In the genomic region with DNA sequence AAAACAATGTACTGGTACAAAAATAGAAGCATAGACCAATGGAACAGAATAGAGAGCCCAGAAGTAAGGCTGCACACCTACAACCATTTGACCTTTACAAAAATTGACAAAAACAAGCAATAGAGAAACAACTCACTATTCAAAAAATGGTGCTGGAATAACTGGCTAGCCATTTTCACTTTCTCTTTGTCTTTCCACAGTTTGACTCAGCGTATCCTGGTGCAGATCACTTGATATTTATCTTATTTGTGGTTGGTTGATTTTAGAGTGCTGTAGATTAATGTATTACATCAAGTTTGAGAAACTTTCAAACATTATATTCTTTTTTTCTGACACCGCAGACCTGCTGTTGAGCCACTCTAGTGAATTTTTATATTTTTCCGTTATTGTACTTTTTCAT, we compare ENCODE assay signal across 21 cellular contexts.
DNase-seq lines count a peak whose midpoint lies in the region; ATAC-seq and TF ChIP-seq lines count a peak whose summit lies in the region.
"Had no signal": no experiment of that assay in that cellular context is flagged by ENCODE, and none has a peak within 500 bp of the region (broad histone marks: within the 10 kb centered on the region; RNA-seq: fewer than 3 reads in every experiment).

No MANE protein-coding gene starts in this region.

- H3K18ac ChIP-seq in trophoblast cell (ENCODE audit: low read length), result no peak overlapping the region

- H4K91ac ChIP-seq in trophoblast cell (ENCODE audit: low read depth, low read length), result no peak overlapping the region

- H4K8ac ChIP-seq in trophoblast cell (ENCODE audit: low read depth, low read length), result no peak overlapping the region

- H3K4me1 ChIP-seq in SK-N-SH (ENCODE audit: control insufficient read depth in 1 of 2, insufficient read depth in 2 of 2, low read depth in 1 of 2, low read length in 1 of 2), result no peaks in the 10 kb centered on the region
- no peaks in the 10 kb centered on the region for H3K4me1 ChIP-seq in heart right ventricle
- H3K4me1 ChIP-seq in trophoblast cell (ENCODE audit: control insufficient read depth in 1 of 2, insufficient read depth in 2 of 2, low read length in 2 of 2), result no peaks in the 10 kb centered on the region

- H3F3A ChIP-seq in SK-N-SH (replicated peaks; ENCODE audit: insufficient read depth), result no peaks in the 10 kb centered on the region

- no peaks in the 10 kb centered on the region for H3K36me3 Mint-ChIP-seq in activated CD8-positive, alpha-beta T cell treated with anti-CD3 and anti-CD28 coated beads, Interleukin-2, amount 10 ng/mL, durations not matched to agents 7 days and 5 days (ENCODE audit: low read depth)
- H3K36me3 Mint-ChIP-seq: IgD-negative memory B cell, T-cell had no signal

- no peaks in the 10 kb centered on the region for H3K9me2 ChIP-seq in SK-N-SH

- no peak overlapping the region for H3K4ac ChIP-seq in trophoblast cell (ENCODE audit: low read depth, low read length)

- H3K79me1 ChIP-seq in trophoblast cell (ENCODE audit: low read length), result no peaks in the 10 kb centered on the region

- no peak overlapping the region for H4K12ac ChIP-seq in trophoblast cell (ENCODE audit: low read depth, low read length)

- no peak overlapping the region for H3K4me2 ChIP-seq in SK-N-SH
- H3K4me2 ChIP-seq in trophoblast cell (ENCODE audit: low read length), result no peak overlapping the region

- H3K9me3 ChIP-seq in SK-N-SH, result no peaks in the 10 kb centered on the region
- peaks cover 0 to 26% (median 0%) of the 10 kb centered on the region in 11 donors for H3K9me3 ChIP-seq in heart right ventricle
- H3K9me3 ChIP-seq in trophoblast cell (ENCODE audit: insufficient read depth, low read depth, low read length), result no peaks in the 10 kb centered on the region

- H3K4me1 Mint-ChIP-seq in activated CD8-positive, alpha-beta T cell treated with anti-CD3 and anti-CD28 coated beads, Interleukin-2, amount 10 ng/mL, durations not matched to agents 7 days and 5 days (ENCODE audit: low read depth), result no peaks in the 10 kb centered on the region
- H3K4me1 Mint-ChIP-seq: IgD-negative memory B cell, T-cell had no signal

- POLR2A ChIA-PET in SK-N-SH (lab: Yijun Ruan, JAX), result no interaction called here
- POLR2A ChIA-PET in activated CD8-positive, alpha-beta T cell treated with anti-CD3 and anti-CD28 coated beads, Interleukin-2, amount 10 ng/mL, durations not matched to agents 7 days and 5 days (lab: Charles Lee), result no interaction called here

- H3K27ac ChIP-seq in SK-N-SH (ENCODE audit: low read depth in 2 of 2, low read length in 1 of 2), result no peak overlapping the region
- no peak overlapping the region for H3K27ac ChIP-seq in heart right ventricle
- H3K27ac ChIP-seq in trophoblast cell (ENCODE audit: low read depth, low read length), result no peak overlapping the region
- H3K27ac ChIP-seq: 22Rv1 had no signal

- no peak overlapping the region for H2AK5ac ChIP-seq in trophoblast cell (ENCODE audit: low read length)

- TF ChIP-seq EP300 in SK-N-SH (IDR thresholded peaks at IDR 0.05; ENCODE audit: borderline replicate concordance in 1 of 2, low read depth in 1 of 2, low read length in 1 of 2), result no peak

- no peak overlapping the region for H2BK12ac ChIP-seq in trophoblast cell (ENCODE audit: low read length)

- no peak overlapping the region for H3K27ac Mint-ChIP-seq in activated CD8-positive, alpha-beta T cell treated with anti-CD3 and anti-CD28 coated beads, Interleukin-2, amount 10 ng/mL, durations not matched to agents 7 days and 5 days
- H3K27ac Mint-ChIP-seq: IgD-negative memory B cell, T-cell had no signal

- H3K79me2 ChIP-seq in SK-N-SH (ENCODE audit: insufficient read depth), result no peaks in the 10 kb centered on the region
- no peaks in the 10 kb centered on the region for H3K79me2 ChIP-seq in trophoblast cell (ENCODE audit: control insufficient read depth, insufficient read depth, low read length, poor library complexity)

- H2AFZ ChIP-seq in SK-N-SH (ENCODE audit: low read depth) (peak overlapping the region; percentile 3; the same call in 1 of the 2 replicates), trophoblast cell (ENCODE audit: insufficient read depth, low read length, poor library complexity) (no peak overlapping the region)

- no peak overlapping the region for H3K9ac ChIP-seq in SK-N-SH
- H3K9ac ChIP-seq in trophoblast cell (ENCODE audit: low read length), result no peak overlapping the region

- no peak overlapping the region for H3K14ac ChIP-seq in trophoblast cell (ENCODE audit: low read length)

- peaks cover 10% of the 10 kb centered on the region for H3K9me3 Mint-ChIP-seq in activated CD8-positive, alpha-beta T cell treated with anti-CD3 and anti-CD28 coated beads, Interleukin-2, amount 10 ng/mL, durations not matched to agents 7 days and 5 days (ENCODE audit: insufficient read depth)

- TF ChIP-seq RAD21 in SK-N-SH (IDR thresholded peaks at IDR 0.05; ENCODE audit: low read length), result no peak

- DNase-seq in SK-N-SH (no peak), HCEC 1CT (peak; percentile 35), RPMI7951 (ENCODE audit: low read depth) (peak; percentile 21), sciatic nerve (ENCODE audit: low spot score) (no peak), heart right ventricle (no peak), trophoblast cell (no peak)
- DNase-seq in activated CD8-positive, alpha-beta T cell treated with anti-CD3 and anti-CD28 coated beads, Interleukin-2, amount 10 ng/mL, durations not matched to agents 7 days and 5 days, result no peak
- DNase-seq: C1 segment of cervical spinal cord, DMS 273 treated with DMSO at 0.1 percent for 48 hours, H7, Kasumi-1, MV-4-11, NCI-H1417 treated with DMSO at 0.1 percent for 48 hours, NCI-H2029, NCI-H2171, NCI-H446, NCI-H748 treated with DMSO at 0.1 percent for 48 hours, T-cell had no signal

- H3K4me3 ChIP-seq in SK-N-SH (ENCODE audit: low read depth in 2 of 2, low read length in 1 of 2) (no peak overlapping the region), heart right ventricle (no peak overlapping the region), trophoblast cell (ENCODE audit: low read depth, low read length) (no peak overlapping the region)

- H3K36me3 ChIP-seq in SK-N-SH (replicated peaks in 1 of 2; ENCODE audit: control insufficient read depth in 1 of 2, insufficient read depth in 2 of 2, low read length in 1 of 2) (no peaks in the 10 kb centered on the region), heart right ventricle (no peaks in the 10 kb centered on the region), trophoblast cell (ENCODE audit: control insufficient read depth in 1 of 2, insufficient read depth in 2 of 2, low read length in 2 of 2) (no peaks in the 10 kb centered on the region)

- H2BK5ac ChIP-seq in trophoblast cell (ENCODE audit: low read depth, low read length, poor library complexity), result no peak overlapping the region

- H3K4me3 Mint-ChIP-seq in activated CD8-positive, alpha-beta T cell treated with anti-CD3 and anti-CD28 coated beads, Interleukin-2, amount 10 ng/mL, durations not matched to agents 7 days and 5 days, result no peak overlapping the region
- H3K4me3 Mint-ChIP-seq: IgD-negative memory B cell, T-cell had no signal

- TF ChIP-seq CTCF in SK-N-SH (IDR thresholded peaks at IDR 0.05), result no peak
- no peak for TF ChIP-seq CTCF in heart right ventricle (IDR thresholded peaks at IDR 0.05)

- H3K23ac ChIP-seq in trophoblast cell (ENCODE audit: low read length), result no peak overlapping the region

- CTCF ChIA-PET in SK-N-SH (lab: Yijun Ruan, JAX), result no interaction called here
- CTCF ChIA-PET in activated CD8-positive, alpha-beta T cell treated with anti-CD3 and anti-CD28 coated beads, Interleukin-2, amount 10 ng/mL, durations not matched to agents 7 days and 5 days (lab: Charles Lee), result no interaction called here

- no peaks in the 10 kb centered on the region for H4K20me1 ChIP-seq in SK-N-SH (ENCODE audit: insufficient read depth)

- no peak overlapping the region for H2BK120ac ChIP-seq in trophoblast cell (ENCODE audit: insufficient read depth, low read length, poor library complexity)

- WGBS in SK-N-SH (ENCODE audit: low lambda C conversion rate), result 88% methylated on average over 3 of the region's 3 CpGs
- WGBS in heart right ventricle, 2 donors, result 93 to 94% methylated on average over 3 of the region's 3 CpGs
- no CpG with 5 or more reads among the region's 3 CpGs for WGBS in trophoblast cell (ENCODE audit: extremely low coverage, insufficient coverage, insufficient read length)

- no peaks in the 10 kb centered on the region for H3K27me3 Mint-ChIP-seq in activated CD8-positive, alpha-beta T cell treated with anti-CD3 and anti-CD28 coated beads, Interleukin-2, amount 10 ng/mL, durations not matched to agents 7 days and 5 days (ENCODE audit: low read depth)
- H3K27me3 Mint-ChIP-seq: IgD-negative memory B cell, T-cell had no signal

- intact Hi-C loops in sciatic nerve (cut with DNase I), result no loop called here
- intact Hi-C loops in heart right ventricle (cut with DNase I), result no loop called here

- ATAC-seq in SK-N-SH treated with all-trans-retinoic acid at 6 μM for 48 hours (no peak), sciatic nerve (peak; percentile 61), heart right ventricle (no peak)
- ATAC-seq in activated CD8-positive, alpha-beta T cell treated with anti-CD3 and anti-CD28 coated beads, Interleukin-2, amount 10 ng/mL, durations not matched to agents 7 days and 5 days, result no peak
- ATAC-seq: T-cell had no signal

- H3K27me3 ChIP-seq in SK-N-SH (ENCODE audit: insufficient read depth) (no peaks in the 10 kb centered on the region), heart right ventricle (no peaks in the 10 kb centered on the region), trophoblast cell (ENCODE audit: insufficient read depth, low read length) (no peaks in the 10 kb centered on the region)

TF ChIP-seq in SK-N-SH, 30 proteins besides CTCF, POLR2A, EP300 and RAD21 (continues in another document):
- TF ChIP-seq RFX5 (IDR thresholded peaks at IDR 0.05; ENCODE audit: low read length) (no peak), FOXM1 (IDR thresholded peaks at IDR 0.05; ENCODE audit: low read depth) (no peak), POLR2AphosphoS5 (IDR thresholded peaks at IDR 0.05; ENCODE audit: low read depth, low read length) (no peak), FOSL2 (IDR thresholded peaks at IDR 0.05; ENCODE audit: borderline replicate concordance, low read depth) (no peak), MXI1 (IDR thresholded peaks at IDR 0.05; ENCODE audit: low read depth, low read length) (no peak), JUND (IDR thresholded peaks at IDR 0.05) (no peak), GATA2 (CRISPR knock-in tag; IDR thresholded peaks at IDR 0.05) (no peak), TEAD4 (IDR thresholded peaks at IDR 0.05; ENCODE audit: borderline replicate concordance, insufficient read depth) (no peak)

TF ChIP-seq in SK-N-SH treated with all-trans-retinoic acid at 6 μM for 48 hours, 23 proteins besides CTCF, POLR2A, EP300 and RAD21:
- TF ChIP-seq TOX (CRISPR knock-in tag; IDR thresholded peaks at IDR 0.05; ENCODE audit: borderline replicate concordance) (no peak), CSDC2 (CRISPR knock-in tag; IDR thresholded peaks at IDR 0.05) (no peak), PPARA (CRISPR knock-in tag; IDR thresholded peaks at IDR 0.05; ENCODE audit: borderline replicate concordance) (no peak), ZNF70 (CRISPR knock-in tag; IDR thresholded peaks at IDR 0.05) (no peak), ARNTL (CRISPR knock-in tag; IDR thresholded peaks at IDR 0.05; ENCODE audit: borderline replicate concordance, low read depth) (no peak)

Comparison
In these comparisons a context has a peak if more than half of its experiments do, and no peak if none do; other contexts are left out.
1. DNase-seq: peak in HCEC 1CT (single experiment) and RPMI7951 (single experiment); none in SK-N-SH (single experiment), sciatic nerve (single experiment), activated CD8-positive, alpha-beta T cell treated with anti-CD3 and anti-CD28 coated beads, Interleukin-2, amount 10 ng/mL, durations not matched to agents 7 days and 5 days (single experiment), heart right ventricle (0 of 2) and trophoblast cell (0 of 2).